ENCODE assay signal across 6 cellular contexts in the genomic region with DNA sequence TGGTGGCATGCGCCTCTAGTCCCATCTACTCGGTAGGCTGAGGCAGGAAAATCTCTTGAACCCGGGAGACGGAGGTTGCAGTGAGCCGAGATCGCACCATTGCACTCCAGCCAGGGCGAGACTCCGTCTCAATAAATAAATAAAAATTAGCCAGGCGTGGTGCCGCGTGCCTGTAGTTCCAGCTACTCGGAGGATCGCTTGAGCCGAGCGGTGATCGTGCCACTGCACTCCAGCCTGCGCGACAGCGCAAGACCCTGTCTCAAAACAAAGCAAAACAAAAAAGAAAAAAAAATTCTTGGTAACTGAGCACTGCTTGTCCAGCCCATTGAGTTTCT. TPM values are rescaled to one million over a fixed set of nuclear protein-coding genes. Genes with fewer than 3 reads are reported as not detected.
DNase-seq lines count a peak whose midpoint lies in the region; ATAC-seq and TF ChIP-seq lines count a peak whose summit lies in the region.

No MANE protein-coding gene starts in this region.

- H3K27me3 Mint-ChIP-seq in CD8-positive, alpha-beta T cell (ENCODE audit: low read depth) = no peaks in the 10 kb centered on the region
- no peaks in the 10 kb centered on the region for H3K27me3 Mint-ChIP-seq in activated naive CD8-positive, alpha-beta T cell treated with anti-CD3 and anti-CD28 coated beads for 36 hours

- DNase-seq in CD8-positive, alpha-beta T cell = no peak
- DNase-seq in activated naive CD8-positive, alpha-beta T cell treated with anti-CD3 and anti-CD28 coated beads for 36 hours = no peak
- no peak for DNase-seq in DMS53 (lab: John Stamatoyannopoulos, UW)
- no peak for DNase-seq in NCI-H446 (lab: John Stamatoyannopoulos, UW)

- H3K4me1 ChIP-seq in CD8-positive, alpha-beta T cell (ENCODE audit: insufficient read depth, low read length) = peaks cover 15% of the 10 kb centered on the region
- no peaks in the 10 kb centered on the region for H3K4me1 ChIP-seq in mesodermal cell (ENCODE audit: control insufficient read depth, insufficient read depth, low read length, poor library complexity, severe bottlenecking)

- peaks cover 77% of the 10 kb centered on the region for H3K36me3 Mint-ChIP-seq in CD8-positive, alpha-beta T cell
- H3K36me3 Mint-ChIP-seq in activated naive CD8-positive, alpha-beta T cell treated with anti-CD3 and anti-CD28 coated beads for 36 hours = peaks cover 52% of the 10 kb centered on the region

- POLR2A ChIA-PET in CD8-positive, alpha-beta T cell (lab: Charles Lee) = interaction anchor here (1.0 to 3.5 kb wide), 5 partner anchors 11 to 47 kb away, joined by 3 to 36 read pairs (median 5); partner anchors contain the start of genes HARS1, HARS2, IK and NDUFA2

- H3K27ac Mint-ChIP-seq in CD8-positive, alpha-beta T cell = peak overlapping the region; percentile 96
- H3K27ac Mint-ChIP-seq in activated naive CD8-positive, alpha-beta T cell treated with anti-CD3 and anti-CD28 coated beads for 36 hours = peak overlapping the region; percentile 94

- peak overlapping the region; percentile 89 for H3K4me3 Mint-ChIP-seq in CD8-positive, alpha-beta T cell
- H3K4me3 Mint-ChIP-seq in activated naive CD8-positive, alpha-beta T cell treated with anti-CD3 and anti-CD28 coated beads for 36 hours = peak overlapping the region; percentile 98

- WGBS in mesodermal cell (ENCODE audit: insufficient coverage in 2 of 2), 2 experiments = 82 to 85% methylated on average over 19 of the region's 19 CpGs

- no peaks in the 10 kb centered on the region for H3K9me3 ChIP-seq in CD8-positive, alpha-beta T cell (ENCODE audit: low read length)
- no peaks in the 10 kb centered on the region for H3K9me3 ChIP-seq in mesodermal cell (ENCODE audit: control insufficient read depth, low read length)

- ATAC-seq in CD8-positive, alpha-beta T cell = no peak
- no peak for ATAC-seq in HG02870 (IDR thresholded peaks at IDR 0.05; ENCODE audit: unreplicated experiment)

- CTCF ChIA-PET in CD8-positive, alpha-beta T cell (lab: Charles Lee) = interaction anchor here (1.1 kb wide), 1 partner anchor 117 kb away, joined by 3 read pairs; the partner anchor contains the start of gene EIF4EBP3

- H3K27ac ChIP-seq in CD8-positive, alpha-beta T cell (ENCODE audit: low read depth, low read length) = peak overlapping the region; percentile 90
- peak overlapping the region; percentile 81 for H3K27ac ChIP-seq in mesodermal cell (ENCODE audit: low read depth, low read length, severe bottlenecking)

- peaks cover 38% of the 10 kb centered on the region for H3K4me1 Mint-ChIP-seq in CD8-positive, alpha-beta T cell (ENCODE audit: low read depth)
- peaks cover 21% of the 10 kb centered on the region for H3K4me1 Mint-ChIP-seq in activated naive CD8-positive, alpha-beta T cell treated with anti-CD3 and anti-CD28 coated beads for 36 hours

- peak overlapping the region; percentile 80 for H3K4me3 ChIP-seq in CD8-positive, alpha-beta T cell (ENCODE audit: low read depth, low read length)
- H3K4me3 ChIP-seq in mesodermal cell (ENCODE audit: extremely low read depth, insufficient read depth, low read length, poor library complexity, severe bottlenecking) = peak overlapping the region; percentile 97

- H3K27me3 ChIP-seq in CD8-positive, alpha-beta T cell (ENCODE audit: insufficient read depth, low read length) = no peaks in the 10 kb centered on the region

- no peak for TF ChIP-seq CTCF in CD8-positive, alpha-beta T cell (IDR thresholded peaks at IDR 0.05)

- peaks cover 55% of the 10 kb centered on the region for H3K36me3 ChIP-seq in CD8-positive, alpha-beta T cell (ENCODE audit: insufficient read depth, low read length)
- H3K36me3 ChIP-seq in mesodermal cell (ENCODE audit: control insufficient read depth, insufficient read depth, low read length) = peaks cover 72% of the 10 kb centered on the region

- intact Hi-C loops in CD8-positive, alpha-beta T cell (cut with DNase I, micrococcal nuclease) = loop anchor here (1.0 to 2.0 kb wide), 9 partner anchors 16 to 263 kb away; partner anchors contain the start of genes ANKHD1 (in 2 of the 2), APBB3 (in 2 of the 2), HARS1 (in 2 of the 2) and HARS2 (in 2 of the 2)

- H3K9me3 Mint-ChIP-seq in CD8-positive, alpha-beta T cell = no peaks in the 10 kb centered on the region
- no peaks in the 10 kb centered on the region for H3K9me3 Mint-ChIP-seq in activated naive CD8-positive, alpha-beta T cell treated with anti-CD3 and anti-CD28 coated beads for 36 hours

RNA-seq across cellular contexts. Expression of gene WDR55, which starts 0.7 kb away (rescaled TPM):
- 10 to 100 TPM; 45.4 to 49.2 TPM for total RNA-seq in CD8-positive, alpha-beta T cell
- total RNA-seq in activated naive CD8-positive, alpha-beta T cell treated with anti-CD3 and anti-CD28 coated beads for 36 hours = 10 to 100 TPM; 37.5 to 38.9 TPM
- polyA plus RNA-seq in mesodermal cell (2013, experiment 1 of 2) = 18.6 TPM
- polyA plus RNA-seq in mesodermal cell (2013, experiment 2 of 2) = 14.3 TPM

RNA-seq across cellular contexts. Expression of gene DND1, which starts 9.4 kb away (rescaled TPM):
- 1 to 10 TPM; 1.2 to 1.6 TPM for total RNA-seq in CD8-positive, alpha-beta T cell
- 1 to 10 TPM; 2.7 to 3.7 TPM for total RNA-seq in activated naive CD8-positive, alpha-beta T cell treated with anti-CD3 and anti-CD28 coated beads for 36 hours
- polyA plus RNA-seq in mesodermal cell (2013, experiment 1 of 2) = 1.5 TPM
- 1.1 TPM for polyA plus RNA-seq in mesodermal cell (2013, experiment 2 of 2)

RNA-seq across cellular contexts. Expression of gene IK, which starts 16.4 kb away (rescaled TPM):
- total RNA-seq in CD8-positive, alpha-beta T cell = 100 to 1,000 TPM; 180 to 183 TPM
- total RNA-seq in activated naive CD8-positive, alpha-beta T cell treated with anti-CD3 and anti-CD28 coated beads for 36 hours = 10 to 100 TPM; 94.3 to 95.3 TPM
- polyA plus RNA-seq in mesodermal cell (2013, experiment 1 of 2) = 99.4 TPM
- 97.7 TPM for polyA plus RNA-seq in mesodermal cell (2013, experiment 2 of 2)

RNA-seq across cellular contexts. Expression of gene NDUFA2, which starts 16.6 kb away (rescaled TPM):
- 10 to 100 TPM; 52.9 to 53.4 TPM for total RNA-seq in CD8-positive, alpha-beta T cell
- total RNA-seq in activated naive CD8-positive, alpha-beta T cell treated with anti-CD3 and anti-CD28 coated beads for 36 hours = 10 to 100 TPM; 64.2 to 69.4 TPM
- polyA plus RNA-seq in mesodermal cell (2013, experiment 1 of 2) = 104 TPM
- 96.7 TPM for polyA plus RNA-seq in mesodermal cell (2013, experiment 2 of 2)

RNA-seq across cellular contexts. Expression of gene TMCO6, which starts 24.7 kb away (rescaled TPM):
- total RNA-seq in CD8-positive, alpha-beta T cell = 10 to 100 TPM; 16.7 to 20.6 TPM
- 10 to 100 TPM; 34.4 to 37.4 TPM for total RNA-seq in activated naive CD8-positive, alpha-beta T cell treated with anti-CD3 and anti-CD28 coated beads for 36 hours
- polyA plus RNA-seq in mesodermal cell (2013, experiment 1 of 2) = 15.0 TPM
- 11.4 TPM for polyA plus RNA-seq in mesodermal cell (2013, experiment 2 of 2)
